In the genomic region with DNA sequence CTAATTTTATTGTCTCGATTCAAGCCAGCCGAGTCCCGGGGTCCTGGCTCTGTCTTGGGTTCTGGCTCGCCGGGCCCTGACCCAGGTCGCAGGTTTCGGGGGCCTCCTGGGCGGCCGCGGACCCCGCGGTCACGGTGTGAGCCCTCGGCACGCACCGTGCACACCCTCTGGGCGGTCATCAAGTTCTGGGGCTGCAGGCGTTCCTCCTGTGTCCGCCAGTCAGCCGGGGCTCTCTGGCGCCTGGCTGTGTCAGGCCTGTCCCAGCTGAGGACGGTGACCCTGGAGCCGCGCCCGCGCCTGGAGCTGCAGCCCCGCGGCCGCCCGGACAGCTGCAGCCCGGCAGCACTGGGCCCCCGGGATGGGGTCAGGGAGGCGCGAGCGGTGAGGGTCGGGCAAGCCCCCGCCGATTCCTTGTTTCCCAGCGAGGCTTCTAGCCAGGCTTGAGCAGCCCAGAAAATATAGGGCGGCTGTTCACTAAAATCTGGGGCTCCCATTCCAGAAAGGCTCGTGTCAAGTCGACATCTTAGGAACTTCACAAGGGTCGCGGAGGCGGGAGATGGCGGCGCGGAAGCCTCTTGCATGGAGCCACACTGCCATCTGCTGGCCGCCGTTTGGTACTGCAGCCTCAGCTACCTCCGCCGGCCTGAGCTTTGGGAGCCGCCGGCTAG, we compare ENCODE assay signal across 1 cellular context.
TF ChIP-seq lines count a peak whose summit lies in the region.

No MANE protein-coding gene starts in this region.

TF ChIP-seq in SK-N-SH, 30 proteins besides CTCF, POLR2A, EP300 and RAD21:
- TF ChIP-seq, protein P1, sequence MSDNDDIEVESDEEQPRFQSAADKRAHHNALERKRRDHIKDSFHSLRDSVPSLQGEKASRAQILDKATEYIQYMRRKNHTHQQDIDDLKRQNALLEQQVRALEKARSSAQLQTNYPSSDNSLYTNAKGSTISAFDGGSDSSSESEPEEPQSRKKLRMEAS (IDR thresholded peaks at IDR 0.05; ENCODE audit: low read depth), result 0 out of 2 replicates have a peak, but pooled peaks have one; percentile 28
- peak; percentile 94 for TF ChIP-seq YY1 (IDR thresholded peaks at IDR 0.05; ENCODE audit: low read depth)
- TF ChIP-seq RFX5 (IDR thresholded peaks at IDR 0.05; ENCODE audit: low read length), result no peak
- TF ChIP-seq TCF12 (IDR thresholded peaks at IDR 0.05), result no peak
- peak; percentile 90 for TF ChIP-seq SMC3 (IDR thresholded peaks at IDR 0.05; ENCODE audit: low read depth, low read length)
- TF ChIP-seq RXRA (IDR thresholded peaks at IDR 0.05; ENCODE audit: borderline replicate concordance, low read depth), result no peak
- TF ChIP-seq RCOR1 (IDR thresholded peaks at IDR 0.05; ENCODE audit: low read length), result peak; percentile 59; the same call in 1 of the 2 replicates
- peak; percentile 87 for TF ChIP-seq TEAD4 (IDR thresholded peaks at IDR 0.05; ENCODE audit: borderline replicate concordance, insufficient read depth)
